8 cellular contexts compared by ENCODE assay signal in genomic region chr10:61898435-61898778, GRCh38. TPM values are rescaled to one million over a fixed set of nuclear protein-coding genes. Genes with fewer than 3 reads are reported as not detected.
DNase-seq lines count a peak whose midpoint lies in the region; ATAC-seq and TF ChIP-seq lines count a peak whose summit lies in the region.

No MANE protein-coding gene starts in this region.

- H2AFZ ChIP-seq in OCI-LY1 (ENCODE audit: low read length) = no peak overlapping the region
- peak overlapping the region; percentile 84 for H2AFZ ChIP-seq in hepatocyte

- TF ChIP-seq POLR2A in gastroesophageal sphincter (IDR thresholded peaks at IDR 0.05) = no peak

- H3K27ac ChIP-seq in BLaER1 = peak overlapping the region; percentile 99
- H3K27ac ChIP-seq in HEK293 (ENCODE audit: extremely low read depth, low read depth, low read length) = peak overlapping the region; percentile 100
- peak overlapping the region; percentile 98 for H3K27ac ChIP-seq in OCI-LY1 (ENCODE audit: low read depth, low read length, poor library complexity, severe bottlenecking)
- H3K27ac ChIP-seq in hepatocyte = peak overlapping the region; percentile 99
- peak overlapping the region in 2 of 4 donors; percentile 8 to 65 for H3K27ac ChIP-seq in gastroesophageal sphincter
- peak overlapping the region in 1 of 2 donors; percentile 99 for H3K27ac ChIP-seq in left lung

- H3K4me1 ChIP-seq in BLaER1 (peaks cover 30% of the 10 kb centered on the region), HEK293 (ENCODE audit: control insufficient read depth, insufficient read depth, low read length) (peaks cover 13% of the 10 kb centered on the region), OCI-LY1 (ENCODE audit: insufficient read depth, low read length, severe bottlenecking) (peaks cover 36% of the 10 kb centered on the region), hepatocyte (ENCODE audit: insufficient read depth) (peaks cover 29% of the 10 kb centered on the region), gastroesophageal sphincter (peaks cover 0 to 32% (median 11%) of the 10 kb centered on the region in 3 donors), left lung (peaks cover 3 to 40% of the 10 kb centered on the region in 2 donors)

- H3K9ac ChIP-seq in BLaER1 (peak overlapping the region; percentile 99), OCI-LY1 (ENCODE audit: low read length) (peak overlapping the region; percentile 90)

- H3F3A ChIP-seq in OCI-LY1 (ENCODE audit: insufficient read depth, low read length) = 0 out of 2 replicates have a peak, but pooled peaks cover 3% of the 10 kb centered on the region

- no peaks in the 10 kb centered on the region for H3K9me3 ChIP-seq in BLaER1
- no peaks in the 10 kb centered on the region for H3K9me3 ChIP-seq in HEK293 (ENCODE audit: control insufficient read depth, insufficient read depth, low read depth, low read length)
- no peaks in the 10 kb centered on the region for H3K9me3 ChIP-seq in OCI-LY1 (ENCODE audit: low read length)
- H3K9me3 ChIP-seq in hepatocyte (ENCODE audit: low read depth) = no peaks in the 10 kb centered on the region
- H3K9me3 ChIP-seq in gastroesophageal sphincter = no peaks in the 10 kb centered on the region
- no peaks in the 10 kb centered on the region for H3K9me3 ChIP-seq in left lung

- no peaks in the 10 kb centered on the region for H3K36me3 ChIP-seq in BLaER1
- no peaks in the 10 kb centered on the region for H3K36me3 ChIP-seq in HEK293 (ENCODE audit: control insufficient read depth in 2 of 2, insufficient read depth in 1 of 2, low read length in 2 of 2)
- H3K36me3 ChIP-seq in OCI-LY1 (ENCODE audit: insufficient read depth, low read length) = peaks cover 5% of the 10 kb centered on the region; the same call in 1 of the 2 replicates
- H3K36me3 ChIP-seq in hepatocyte (replicated peaks; ENCODE audit: insufficient read depth, low read depth) = no peaks in the 10 kb centered on the region
- H3K36me3 ChIP-seq in gastroesophageal sphincter = no peaks in the 10 kb centered on the region
- no peaks in the 10 kb centered on the region for H3K36me3 ChIP-seq in left lung

- H3K9me2 ChIP-seq in OCI-LY1 (ENCODE audit: low read depth, low read length) (no peaks in the 10 kb centered on the region), hepatocyte (replicated peaks; ENCODE audit: insufficient read depth) (no peaks in the 10 kb centered on the region)

- CTCF ChIA-PET in HEK293 (lab: Yijun Ruan, JAX) = interaction anchor here (0.6 to 1.2 kb wide), 9 partner anchors 12 to 1033 kb away, joined by 3 to 5 read pairs (median 3); no protein-coding TSS in a partner anchor

- H4K20me1 ChIP-seq in BLaER1 (no peaks in the 10 kb centered on the region), OCI-LY1 (ENCODE audit: insufficient read depth, low read length) (no peaks in the 10 kb centered on the region), hepatocyte (ENCODE audit: insufficient read depth, poor library complexity, severe bottlenecking) (no peaks in the 10 kb centered on the region)

- intact Hi-C loops in left lung (cut with DNase I) = no loop called here

- DNase-seq in hepatocyte (ENCODE audit: low spot score) (no peak), ecto neural progenitor cell (ENCODE audit: low spot score) (no peak), left lung (no peak)

- TF ChIP-seq CTCF in HEK293 (tag by site-specific recombination; IDR thresholded peaks at IDR 0.05) (no peak), OCI-LY1 (IDR thresholded peaks at IDR 0.05; ENCODE audit: low read length) (no peak), hepatocyte (IDR thresholded peaks at IDR 0.05; ENCODE audit: poor library complexity) (no peak), gastroesophageal sphincter (IDR thresholded peaks at IDR 0.05) (no peak), left lung (IDR thresholded peaks at IDR 0.05) (no peak)

- H3K4me3 ChIP-seq in BLaER1 = peak overlapping the region; percentile 79
- H3K4me3 ChIP-seq in HEK293 (ENCODE audit: low read depth, low read length) = no peak overlapping the region
- H3K4me3 ChIP-seq in OCI-LY1 (ENCODE audit: low read depth, low read length, poor library complexity, severe bottlenecking) = peak overlapping the region; percentile 90
- no peak overlapping the region for H3K4me3 ChIP-seq in hepatocyte
- H3K4me3 ChIP-seq in gastroesophageal sphincter = no peak overlapping the region
- H3K4me3 ChIP-seq in left lung = no peak overlapping the region

- peaks cover 4% of the 10 kb centered on the region; the same call in 1 of the 2 replicates for H3K79me2 ChIP-seq in OCI-LY1 (ENCODE audit: insufficient read depth, low read length)
- peaks cover 19% of the 10 kb centered on the region for H3K79me2 ChIP-seq in hepatocyte

- 19% methylated on average over 2 of the region's 2 CpGs for WGBS in hepatocyte (ENCODE audit: low lambda C conversion rate, missing lambda C conversion rate)
- WGBS in gastroesophageal sphincter (ENCODE audit: low coverage in 1 of 2), 2 donors = 21 to 55% methylated on average over 2 of the region's 2 CpGs

- TF ChIP-seq EP300 in gastroesophageal sphincter (IDR thresholded peaks at IDR 0.05) = no peak

- H3K27me3 ChIP-seq in BLaER1 (no peaks in the 10 kb centered on the region), OCI-LY1 (ENCODE audit: insufficient read depth, low read length) (no peaks in the 10 kb centered on the region), hepatocyte (no peaks in the 10 kb centered on the region), gastroesophageal sphincter (no peaks in the 10 kb centered on the region), left lung (no peaks in the 10 kb centered on the region)

- H3K4me2 ChIP-seq in BLaER1 (peak overlapping the region; percentile 89), OCI-LY1 (ENCODE audit: low read length) (peak overlapping the region; percentile 82), hepatocyte (peak overlapping the region; percentile 90)

- POLR2A ChIA-PET in HEK293 (lab: Yijun Ruan, JAX) = no interaction called here

- ATAC-seq in gastroesophageal sphincter (no peak), left lung (no peak), HG02938 (IDR thresholded peaks at IDR 0.05; ENCODE audit: unreplicated experiment) (no peak)

TF ChIP-seq in HEK293, 187 proteins besides CTCF, POLR2A, EP300 and RAD21 (continues in another document):
- TF ChIP-seq ZNF324 (tag by site-specific recombination; IDR thresholded peaks at IDR 0.05) (no peak), ZBTB49 (tag by site-specific recombination; IDR thresholded peaks at IDR 0.05; ENCODE audit: low read depth) (no peak), ZNF157 (tag by site-specific recombination; IDR thresholded peaks at IDR 0.05) (no peak), ZSCAN5A (tag by site-specific recombination; IDR thresholded peaks at IDR 0.05) (no peak), ZNF76 (tag by site-specific recombination; IDR thresholded peaks at IDR 0.05; ENCODE audit: borderline replicate concordance, low read depth) (0 out of 2 replicates have a peak, but pooled peaks have one; percentile 34), ZNF239 (tag by site-specific recombination; IDR thresholded peaks at IDR 0.05) (no peak), HIC1 (tag by site-specific recombination; IDR thresholded peaks at IDR 0.05) (peak; percentile 77), KLF8 (tag by site-specific recombination; IDR thresholded peaks at IDR 0.05) (peak; percentile 59; the same call in 1 of the 2 replicates), ZNF214 (tag by site-specific recombination; IDR thresholded peaks at IDR 0.05; ENCODE audit: borderline replicate concordance) (no peak), ZNF610 (tag by site-specific recombination; IDR thresholded peaks at IDR 0.05; ENCODE audit: borderline replicate concordance) (no peak)

RNA-seq across cellular contexts. Expression of gene ARID5B, which starts 3.1 kb away (rescaled TPM):
- total RNA-seq in hepatocyte (55.0 and 56.8 TPM in 2 replicates), gastroesophageal sphincter (10 to 100 TPM; 34.7 to 81.4 (median 62.5) TPM), left lung (10 to 100 TPM; 29.9 to 37.9 TPM)
- 53.2 and 82.8 TPM in 2 replicates for polyA plus RNA-seq in hepatocyte

Comparison
In these comparisons a context has a peak if more than half of its experiments do, and no peak if none do; other contexts are left out.
1. H3K4me3 ChIP-seq: peak in BLaER1 (single experiment) and OCI-LY1 (single experiment); none in HEK293 (single experiment), hepatocyte (single experiment), gastroesophageal sphincter (0 of 2) and left lung (0 of 2).
2. Peak in every context shown above with its lines, with median percentiles within 50 percentile points of each other: H3K4me2 ChIP-seq.